In genomic region chr20:38216736-38217595, GRCh38 we compare ENCODE assay signal across 18 cellular contexts. TPM values are rescaled to one million over a fixed set of nuclear protein-coding genes. Genes with fewer than 3 reads are reported as not detected.
DNase-seq lines count a peak whose midpoint lies in the region; ATAC-seq and TF ChIP-seq lines count a peak whose summit lies in the region.
"Had no signal": no experiment of that assay in that cellular context is flagged by ENCODE, and none has a peak within 500 bp of the region (broad histone marks: within the 10 kb centered on the region; RNA-seq: fewer than 3 reads in every experiment).

No MANE protein-coding gene starts in this region.

- peaks cover 28% of the 10 kb centered on the region for H3K27me3 Mint-ChIP-seq in stimulated activated naive CD8-positive, alpha-beta T cell treated with anti-CD3 and anti-CD28 coated beads, Interleukin-15, amount 100 ng/mL, for 72 hours
- no peaks in the 10 kb centered on the region for H3K27me3 Mint-ChIP-seq in mesothelial cell of epicardium (ENCODE audit: low read depth)

- no peak overlapping the region for H4K8ac ChIP-seq in neuronal stem cell (ENCODE audit: low read depth, low read length)

- DNase-seq in stimulated activated naive CD8-positive, alpha-beta T cell treated with anti-CD3 and anti-CD28 coated beads, Interleukin-15, amount 100 ng/mL, for 72 hours: no peak
- DNase-seq in stimulated activated naive CD8-positive, alpha-beta T cell treated with anti-CD3 and anti-CD28 coated beads, Interleukin-15, Interleukin-2, amounts not matched to agents 100 U/mL and 50 U/mL, for 24 hours: no peak
- no peak for DNase-seq in coronary artery (ENCODE audit: low spot score)
- DNase-seq in neuronal stem cell (ENCODE audit: low spot score): no peak
- DNase-seq in NCI-H82 treated with DMSO at 0.1 percent for 48 hours (lab: John Stamatoyannopoulos, UW; ENCODE audit: unreplicated experiment): no peak
- no peak for DNase-seq in mesothelial cell of epicardium (ENCODE audit: low spot score in 2 of 2, unreplicated experiment in 2 of 2)
- DNase-seq: activated CD4-positive, alpha-beta T cell treated with anti-CD3 and anti-CD28 coated beads for 48 hours; CD8-positive, alpha-beta memory T cell; NCI-H2081; NCI-H510A had no signal

- H3K27ac ChIP-seq in coronary artery: peak overlapping the region; percentile 55 to 92
- H3K27ac ChIP-seq in neuronal stem cell (replicated peaks; ENCODE audit: low read length): no peak overlapping the region
- H3K27ac ChIP-seq: foreskin keratinocyte, parathyroid adenoma, SJCRH30, upper lobe of left lung had no signal

- peak overlapping the region; percentile 39 for H3K23ac ChIP-seq in neuronal stem cell (ENCODE audit: low read depth, low read length, poor library complexity)

- no peaks in the 10 kb centered on the region for H3K36me3 Mint-ChIP-seq in mesothelial cell of epicardium
- H3K36me3 Mint-ChIP-seq: CD8-positive, alpha-beta memory T cell; IgD-negative memory B cell had no signal

- peak overlapping the region; percentile 18 for H2BK12ac ChIP-seq in neuronal stem cell (ENCODE audit: low read length)

- H3K27ac Mint-ChIP-seq in stimulated activated naive CD8-positive, alpha-beta T cell treated with anti-CD3 and anti-CD28 coated beads, Interleukin-15, amount 100 ng/mL, for 72 hours: no peak overlapping the region
- H3K27ac Mint-ChIP-seq in mesothelial cell of epicardium: no peak overlapping the region
- H3K27ac Mint-ChIP-seq: CD8-positive, alpha-beta memory T cell; IgD-negative memory B cell had no signal

- TF ChIP-seq CTCF in coronary artery (IDR thresholded peaks at IDR 0.05) (no peak), mesothelial cell of epicardium (IDR thresholded peaks at IDR 0.05; ENCODE audit: unreplicated experiment) (no peak)

- no peaks in the 10 kb centered on the region for H3K9me3 ChIP-seq in neuronal stem cell (replicated peaks in 1 of 2; ENCODE audit: control insufficient read depth in 2 of 2, insufficient read depth in 1 of 2, low read depth in 1 of 2, low read length in 2 of 2)
- H3K9me3 ChIP-seq: SJCRH30, upper lobe of left lung had no signal

- peak; percentile 24 for ATAC-seq in stimulated activated naive CD8-positive, alpha-beta T cell treated with anti-CD3 and anti-CD28 coated beads, Interleukin-15, amount 100 ng/mL, for 72 hours
- ATAC-seq in stimulated activated naive CD8-positive, alpha-beta T cell treated with anti-CD3 and anti-CD28 coated beads, Interleukin-15, Interleukin-2, amounts not matched to agents 100 U/mL and 50 U/mL, for 24 hours: no peak
- ATAC-seq in GM21360 (IDR thresholded peaks at IDR 0.05; ENCODE audit: unreplicated experiment) (no peak), HG03196 (IDR thresholded peaks at IDR 0.05; ENCODE audit: unreplicated experiment) (no peak)
- ATAC-seq: left lobe of liver had no signal

- peaks cover 7% of the 10 kb centered on the region for H3K4me1 Mint-ChIP-seq in stimulated activated naive CD8-positive, alpha-beta T cell treated with anti-CD3 and anti-CD28 coated beads, Interleukin-15, amount 100 ng/mL, for 72 hours
- peaks cover 17% of the 10 kb centered on the region for H3K4me1 Mint-ChIP-seq in mesothelial cell of epicardium

- H3K4me1 ChIP-seq in neuronal stem cell (ENCODE audit: control insufficient read depth in 2 of 2, insufficient read depth in 1 of 2, low read depth in 1 of 2, low read length in 2 of 2): peaks cover 2 to 8% of the 10 kb centered on the region in 2 donors
- H3K4me1 ChIP-seq: parathyroid adenoma had no signal

- no peak overlapping the region for H3K4ac ChIP-seq in neuronal stem cell (ENCODE audit: low read length)

- H2BK15ac ChIP-seq in neuronal stem cell (ENCODE audit: low read length): peak overlapping the region; percentile 56

- peak overlapping the region; percentile 77 for H3K18ac ChIP-seq in neuronal stem cell (ENCODE audit: low read length)

- no peak overlapping the region for H3K4me2 ChIP-seq in neuronal stem cell (ENCODE audit: insufficient read depth, low read length, poor library complexity, severe bottlenecking)

- H2BK120ac ChIP-seq in neuronal stem cell (ENCODE audit: low read depth, low read length): peak overlapping the region; percentile 20

- H3K4me3 ChIP-seq in coronary artery: peak overlapping the region; percentile 25
- no peak overlapping the region for H3K4me3 ChIP-seq in neuronal stem cell (ENCODE audit: low read length in 2 of 2)
- H3K4me3 ChIP-seq: SJCRH30, upper lobe of left lung had no signal

- H3K36me3 ChIP-seq in neuronal stem cell (replicated peaks in 1 of 2; ENCODE audit: control insufficient read depth in 2 of 2, insufficient read depth in 2 of 2, low read length in 2 of 2): no peaks in the 10 kb centered on the region
- H3K36me3 ChIP-seq: SJCRH30, upper lobe of left lung had no signal

- H4K91ac ChIP-seq in neuronal stem cell (ENCODE audit: low read depth, low read length, poor library complexity): no peak overlapping the region

- peak overlapping the region; percentile 1 for H3K9ac ChIP-seq in neuronal stem cell (ENCODE audit: low read depth, low read length, poor library complexity)
- H3K9ac ChIP-seq: parathyroid adenoma had no signal

- H2BK5ac ChIP-seq in neuronal stem cell (ENCODE audit: low read length): peak overlapping the region; percentile 54

- H3K9me3 Mint-ChIP-seq in stimulated activated naive CD8-positive, alpha-beta T cell treated with anti-CD3 and anti-CD28 coated beads, Interleukin-15, amount 100 ng/mL, for 72 hours: no peaks in the 10 kb centered on the region
- no peaks in the 10 kb centered on the region for H3K9me3 Mint-ChIP-seq in mesothelial cell of epicardium
- H3K9me3 Mint-ChIP-seq: CD8-positive, alpha-beta memory T cell; IgD-negative memory B cell had no signal

- peaks cover 0 to 17% (median 0%) of the 10 kb centered on the region in 3 experiments for H3K27me3 ChIP-seq in neuronal stem cell (ENCODE audit: control insufficient read depth in 3 of 3, insufficient read depth in 3 of 3, low read depth in 1 of 3, low read length in 3 of 3)
- H3K27me3 ChIP-seq: foreskin keratinocyte, SJCRH30, upper lobe of left lung had no signal

- H3K4me3 Mint-ChIP-seq in stimulated activated naive CD8-positive, alpha-beta T cell treated with anti-CD3 and anti-CD28 coated beads, Interleukin-15, amount 100 ng/mL, for 72 hours: no peak overlapping the region
- no peak overlapping the region for H3K4me3 Mint-ChIP-seq in mesothelial cell of epicardium
- H3K4me3 Mint-ChIP-seq: CD8-positive, alpha-beta memory T cell; IgD-negative memory B cell had no signal

- peak overlapping the region; percentile 84 for H2AK5ac ChIP-seq in neuronal stem cell (ENCODE audit: low read depth, low read length)

- H3K14ac ChIP-seq in neuronal stem cell (ENCODE audit: low read length): peak overlapping the region; percentile 61

- H2AFZ ChIP-seq in neuronal stem cell (ENCODE audit: low read length): no peak overlapping the region
- H2AFZ ChIP-seq: parathyroid adenoma had no signal

- H3K79me1 ChIP-seq in neuronal stem cell (ENCODE audit: low read depth, low read length): no peaks in the 10 kb centered on the region

- WGBS in neuronal stem cell (ENCODE audit: extremely low coverage in 2 of 2, insufficient read length in 2 of 2, insufficient replicate concordance in 1 of 2), 2 donors: no CpG with 5 or more reads among the region's 24 CpGs

RNA-seq across cellular contexts. Expression of gene KIAA1755, which starts 43.6 kb away (rescaled TPM):
- polyA plus RNA-seq in neuronal stem cell (2013, experiment 1 of 2): 0.33 TPM
- polyA plus RNA-seq in neuronal stem cell (2013, experiment 2 of 2): 0.21 TPM
- 3.3 to 4.4 TPM (median 3.6 TPM) in 3 replicates for total RNA-seq in mesothelial cell of epicardium
- total RNA-seq: CD8-positive, alpha-beta memory T cell had no signal
- polyA plus RNA-seq: CD8-positive, alpha-beta memory T cell; IgD-negative memory B cell had no signal

RNA-seq across cellular contexts. Expression of gene TGM2, which starts 51.9 kb away (rescaled TPM):
- 0.46 TPM for polyA plus RNA-seq in neuronal stem cell (2013, experiment 1 of 2)
- 0.39 TPM for polyA plus RNA-seq in neuronal stem cell (2013, experiment 2 of 2)
- 32.4 to 35.7 TPM (median 35.3 TPM) in 3 replicates for total RNA-seq in mesothelial cell of epicardium
- total RNA-seq: CD8-positive, alpha-beta memory T cell had no signal
- polyA plus RNA-seq: CD8-positive, alpha-beta memory T cell had no signal
